ENCODE assay signal across 1 cellular context in genomic region chr12:63420206-63420644, GRCh38.
TF ChIP-seq lines count a peak whose summit lies in the region.

No MANE protein-coding gene starts in this region.

TF ChIP-seq in HEK293, 187 proteins besides CTCF, POLR2A, EP300 and RAD21 (continued from another document and continues in another):
- no peak for TF ChIP-seq ZNF148 (tag by site-specific recombination; IDR thresholded peaks at IDR 0.05; ENCODE audit: borderline replicate concordance)
- TF ChIP-seq, protein P1, sequence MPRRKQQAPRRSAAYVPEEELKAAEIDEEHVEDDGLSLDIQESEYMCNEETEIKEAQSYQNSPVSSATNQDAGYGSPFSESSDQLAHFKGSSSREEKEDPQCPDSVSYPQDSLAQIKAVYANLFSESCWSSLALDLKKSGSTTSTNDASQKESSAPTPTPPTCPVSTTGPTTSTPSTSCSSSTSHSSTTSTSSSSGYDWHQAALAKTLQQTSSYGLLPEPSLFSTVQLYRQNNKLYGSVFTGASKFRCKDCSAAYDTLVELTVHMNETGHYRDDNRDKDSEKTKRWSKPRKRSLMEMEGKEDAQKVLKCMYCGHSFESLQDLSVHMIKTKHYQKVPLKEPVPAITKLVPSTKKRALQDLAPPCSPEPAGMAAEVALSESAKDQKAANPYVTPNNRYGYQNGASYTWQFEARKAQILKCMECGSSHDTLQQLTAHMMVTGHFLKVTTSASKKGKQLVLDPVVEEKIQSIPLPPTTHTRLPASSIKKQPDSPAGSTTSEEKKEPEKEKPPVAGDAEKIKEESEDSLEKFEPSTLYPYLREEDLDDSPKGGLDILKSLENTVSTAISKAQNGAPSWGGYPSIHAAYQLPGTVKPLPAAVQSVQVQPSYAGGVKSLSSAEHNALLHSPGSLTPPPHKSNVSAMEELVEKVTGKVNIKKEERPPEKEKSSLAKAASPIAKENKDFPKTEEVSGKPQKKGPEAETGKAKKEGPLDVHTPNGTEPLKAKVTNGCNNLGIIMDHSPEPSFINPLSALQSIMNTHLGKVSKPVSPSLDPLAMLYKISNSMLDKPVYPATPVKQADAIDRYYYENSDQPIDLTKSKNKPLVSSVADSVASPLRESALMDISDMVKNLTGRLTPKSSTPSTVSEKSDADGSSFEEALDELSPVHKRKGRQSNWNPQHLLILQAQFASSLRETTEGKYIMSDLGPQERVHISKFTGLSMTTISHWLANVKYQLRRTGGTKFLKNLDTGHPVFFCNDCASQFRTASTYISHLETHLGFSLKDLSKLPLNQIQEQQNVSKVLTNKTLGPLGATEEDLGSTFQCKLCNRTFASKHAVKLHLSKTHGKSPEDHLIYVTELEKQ (tag by site-specific recombination; IDR thresholded peaks at IDR 0.05; ENCODE audit: borderline replicate concordance) = peak; percentile 75; the same call in 1 of the 2 replicates
- TF ChIP-seq ZBTB21 (tag by site-specific recombination; IDR thresholded peaks at IDR 0.05) = no peak
- TF ChIP-seq ZNF121 (tag by site-specific recombination; IDR thresholded peaks at IDR 0.05) = 0 out of 2 replicates have a peak, but pooled peaks have one; percentile 25
- TF ChIP-seq ZNF529 (tag by site-specific recombination; IDR thresholded peaks at IDR 0.05; ENCODE audit: insufficient replicate concordance) = no peak
- no peak for TF ChIP-seq ZNF19 (tag by site-specific recombination; IDR thresholded peaks at IDR 0.05; ENCODE audit: low read depth)
- TF ChIP-seq SCRT2 (tag by site-specific recombination; IDR thresholded peaks at IDR 0.05) = no peak
- TF ChIP-seq SP7 (tag by site-specific recombination; IDR thresholded peaks at IDR 0.05) = peak; percentile 97
- TF ChIP-seq ZNF138 (tag by site-specific recombination; IDR thresholded peaks at IDR 0.05; ENCODE audit: borderline replicate concordance) = no peak
- peak; percentile 83 for TF ChIP-seq ZNF510 (tag by site-specific recombination; IDR thresholded peaks at IDR 0.05; ENCODE audit: insufficient replicate concordance)
- no peak for TF ChIP-seq GLI4 (tag by site-specific recombination; IDR thresholded peaks at IDR 0.05)
- TF ChIP-seq ZNF530 (tag by site-specific recombination; IDR thresholded peaks at IDR 0.05; ENCODE audit: low read depth) = no peak
- TF ChIP-seq ZNF23 (tag by site-specific recombination; IDR thresholded peaks at IDR 0.05; ENCODE audit: borderline replicate concordance) = no peak
- no peak for TF ChIP-seq ZNF768 (tag by site-specific recombination; IDR thresholded peaks at IDR 0.05)
- TF ChIP-seq ZSCAN23 (tag by site-specific recombination; IDR thresholded peaks at IDR 0.05) = no peak
- TF ChIP-seq ZSCAN30 (tag by site-specific recombination; IDR thresholded peaks at IDR 0.05) = peak; percentile 93
- peak; percentile 89 for TF ChIP-seq WT1 (tag by site-specific recombination; IDR thresholded peaks at IDR 0.05)
- TF ChIP-seq ZNF600 (tag by site-specific recombination; IDR thresholded peaks at IDR 0.05) = peak; percentile 76
- peak; percentile 33; the same call in 1 of the 2 replicates for TF ChIP-seq REST (tag by site-specific recombination; IDR thresholded peaks at IDR 0.05)
- peak; percentile 49 for TF ChIP-seq ZBTB8A (tag by site-specific recombination; IDR thresholded peaks at IDR 0.05)
- TF ChIP-seq ZNF239 (tag by site-specific recombination; IDR thresholded peaks at IDR 0.05) = no peak
- TF ChIP-seq ZNF112 (tag by site-specific recombination; IDR thresholded peaks at IDR 0.05) = no peak
- peak; percentile 62; the same call in 1 of the 2 replicates for TF ChIP-seq ZNF302 (tag by site-specific recombination; IDR thresholded peaks at IDR 0.05; ENCODE audit: low read depth)
- TF ChIP-seq OSR2 (tag by site-specific recombination; IDR thresholded peaks at IDR 0.05) = peak; percentile 69
- TF ChIP-seq TRIM28 (IDR thresholded peaks at IDR 0.05; ENCODE audit: borderline replicate concordance, low read length) = peak; percentile 95
- peak; percentile 37; the same call in 1 of the 2 replicates for TF ChIP-seq ZNF280D (tag by site-specific recombination; IDR thresholded peaks at IDR 0.05)
- TF ChIP-seq ZNF561 (tag by site-specific recombination; IDR thresholded peaks at IDR 0.05; ENCODE audit: borderline replicate concordance) = peak; percentile 79; the same call in 1 of the 2 replicates
- TF ChIP-seq ZNF513 (tag by site-specific recombination; IDR thresholded peaks at IDR 0.05) = no peak
- no peak for TF ChIP-seq HIC1 (tag by site-specific recombination; IDR thresholded peaks at IDR 0.05)
- TF ChIP-seq ZNF521 (tag by site-specific recombination; IDR thresholded peaks at IDR 0.05) = no peak
- no peak for TF ChIP-seq ZNF776 (tag by site-specific recombination; IDR thresholded peaks at IDR 0.05; ENCODE audit: borderline replicate concordance)
- no peak for TF ChIP-seq KLF7 (tag by site-specific recombination; IDR thresholded peaks at IDR 0.05; ENCODE audit: borderline replicate concordance)
- TF ChIP-seq ZNF221 (tag by site-specific recombination; IDR thresholded peaks at IDR 0.05; ENCODE audit: borderline replicate concordance) = no peak
- TF ChIP-seq, protein P2, sequence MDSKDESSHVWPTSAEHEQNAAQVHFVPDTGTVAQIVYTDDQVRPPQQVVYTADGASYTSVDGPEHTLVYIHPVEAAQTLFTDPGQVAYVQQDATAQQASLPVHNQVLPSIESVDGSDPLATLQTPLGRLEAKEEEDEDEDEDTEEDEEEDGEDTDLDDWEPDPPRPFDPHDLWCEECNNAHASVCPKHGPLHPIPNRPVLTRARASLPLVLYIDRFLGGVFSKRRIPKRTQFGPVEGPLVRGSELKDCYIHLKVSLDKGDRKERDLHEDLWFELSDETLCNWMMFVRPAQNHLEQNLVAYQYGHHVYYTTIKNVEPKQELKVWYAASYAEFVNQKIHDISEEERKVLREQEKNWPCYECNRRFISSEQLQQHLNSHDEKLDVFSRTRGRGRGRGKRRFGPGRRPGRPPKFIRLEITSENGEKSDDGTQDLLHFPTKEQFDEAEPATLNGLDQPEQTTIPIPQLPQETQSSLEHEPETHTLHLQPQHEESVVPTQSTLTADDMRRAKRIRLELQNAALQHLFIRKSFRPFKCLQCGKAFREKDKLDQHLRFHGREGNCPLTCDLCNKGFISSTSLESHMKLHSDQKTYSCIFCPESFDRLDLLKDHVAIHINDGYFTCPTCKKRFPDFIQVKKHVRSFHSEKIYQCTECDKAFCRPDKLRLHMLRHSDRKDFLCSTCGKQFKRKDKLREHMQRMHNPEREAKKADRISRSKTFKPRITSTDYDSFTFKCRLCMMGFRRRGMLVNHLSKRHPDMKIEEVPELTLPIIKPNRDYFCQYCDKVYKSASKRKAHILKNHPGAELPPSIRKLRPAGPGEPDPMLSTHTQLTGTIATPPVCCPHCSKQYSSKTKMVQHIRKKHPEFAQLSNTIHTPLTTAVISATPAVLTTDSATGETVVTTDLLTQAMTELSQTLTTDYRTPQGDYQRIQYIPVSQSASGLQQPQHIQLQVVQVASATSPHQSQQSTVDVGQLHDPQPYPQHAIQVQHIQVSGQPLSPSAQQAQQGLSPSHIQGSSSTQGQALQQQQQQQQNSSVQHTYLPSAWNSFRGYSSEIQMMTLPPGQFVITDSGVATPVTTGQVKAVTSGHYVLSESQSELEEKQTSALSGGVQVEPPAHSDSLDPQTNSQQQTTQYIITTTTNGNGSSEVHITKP (tag by site-specific recombination; IDR thresholded peaks at IDR 0.05) = peak; percentile 50
- no peak; the same call in 1 of the 2 replicates for TF ChIP-seq ZNF184 (tag by site-specific recombination; IDR thresholded peaks at IDR 0.05)
- TF ChIP-seq ZNF558 (tag by site-specific recombination; IDR thresholded peaks at IDR 0.05) = no peak
- TF ChIP-seq ZNF335 (tag by site-specific recombination; conservative IDR thresholded peaks at IDR 0.05) = peak; percentile 40; the same call in 1 of the 2 replicates
